Comparison of ENCODE assay signal across 7 cellular contexts in the genomic region with DNA sequence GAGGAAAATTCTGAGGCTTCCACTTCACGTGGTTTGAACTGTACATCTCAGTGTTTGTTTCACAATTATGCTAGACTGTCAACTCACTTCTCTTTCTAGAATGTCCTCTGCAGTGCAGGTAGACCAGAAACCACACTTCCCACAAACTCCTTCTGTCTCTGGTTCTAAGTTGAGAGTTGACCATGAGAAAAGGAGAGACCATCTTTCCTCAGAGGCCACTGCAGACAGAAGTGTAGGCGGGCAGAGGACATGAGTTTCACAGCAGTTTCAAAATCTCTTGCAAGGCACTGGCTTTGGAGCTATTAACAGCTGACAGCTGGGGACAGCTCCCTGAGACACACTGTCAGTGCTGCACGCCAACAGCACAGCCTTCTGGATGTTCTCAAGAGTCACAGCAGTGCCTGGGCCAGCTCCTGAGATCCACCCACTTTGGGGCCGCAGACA. TPM values are rescaled to one million over a fixed set of nuclear protein-coding genes. Genes with fewer than 3 reads are reported as not detected.
DNase-seq lines count a peak whose midpoint lies in the region; ATAC-seq, FAIRE-seq and TF ChIP-seq lines count a peak whose summit lies in the region.

No MANE protein-coding gene starts in this region.

- no peak for TF ChIP-seq CTCF in pancreas (IDR thresholded peaks at IDR 0.05)

- H3K27ac ChIP-seq in pancreas = no peak overlapping the region

- 91 to 92% methylated on average over 4 of the region's 4 CpGs for WGBS in pancreas, 2 donors

- no peaks in the 10 kb centered on the region for H3K27me3 Mint-ChIP-seq in activated naive CD8-positive, alpha-beta T cell treated with anti-CD3 and anti-CD28 coated beads, Interleukin-2, amount 50 U/mL, for 24 hours

- ATAC-seq in GM19324 (IDR thresholded peaks at IDR 0.05; ENCODE audit: low FRiP score, unreplicated experiment) (peak; percentile 82), HG03060 (IDR thresholded peaks at IDR 0.05; ENCODE audit: low read depth, unreplicated experiment) (peak; percentile 94), pancreas (peak in 3 of 4 donors; percentile 22 to 59 (median 25)), left lobe of liver (no peak)
- ATAC-seq in activated naive CD8-positive, alpha-beta T cell treated with anti-CD3 and anti-CD28 coated beads, Interleukin-2, amount 50 U/mL, for 24 hours = peak; percentile 57

- peaks cover 5% of the 10 kb centered on the region for H3K4me1 Mint-ChIP-seq in activated naive CD8-positive, alpha-beta T cell treated with anti-CD3 and anti-CD28 coated beads, Interleukin-2, amount 50 U/mL, for 24 hours

- no peak overlapping the region for H3K27ac Mint-ChIP-seq in activated naive CD8-positive, alpha-beta T cell treated with anti-CD3 and anti-CD28 coated beads, Interleukin-2, amount 50 U/mL, for 24 hours

- H3K9me3 Mint-ChIP-seq in activated naive CD8-positive, alpha-beta T cell treated with anti-CD3 and anti-CD28 coated beads, Interleukin-2, amount 50 U/mL, for 24 hours = no peaks in the 10 kb centered on the region

- H3K36me3 ChIP-seq in pancreas = peaks cover 0 to 9% (median 5%) of the 10 kb centered on the region in 3 donors

- peaks cover 27% of the 10 kb centered on the region for H3K36me3 Mint-ChIP-seq in activated naive CD8-positive, alpha-beta T cell treated with anti-CD3 and anti-CD28 coated beads, Interleukin-2, amount 50 U/mL, for 24 hours (ENCODE audit: low read depth)

- DNase-seq in activated naive CD8-positive, alpha-beta T cell treated with anti-CD3 and anti-CD28 coated beads, Interleukin-2, amount 50 U/mL, for 24 hours = no peak
- peak in 1 of 6 donors; percentile 13 for DNase-seq in pancreas
- no peak for DNase-seq in DMS79 (lab: John Stamatoyannopoulos, UW)
- no peak for DNase-seq in middle frontal gyrus (ENCODE audit: extremely low spot score, low spot score)
- no peak for DNase-seq in left lobe of liver (ENCODE audit: low spot score)

- no peaks in the 10 kb centered on the region for H3K4me1 ChIP-seq in pancreas

- H3K4me3 Mint-ChIP-seq in activated naive CD8-positive, alpha-beta T cell treated with anti-CD3 and anti-CD28 coated beads, Interleukin-2, amount 50 U/mL, for 24 hours = no peak overlapping the region

- FAIRE-seq in pancreas (lab: Jason Lieb, UNC) = no peak

- intact Hi-C loops in pancreas (cut with DNase I) = no loop called here

- H3K9me3 ChIP-seq in pancreas = no peaks in the 10 kb centered on the region

- no peak overlapping the region for H3K4me3 ChIP-seq in pancreas

- H3K27me3 ChIP-seq in pancreas = no peaks in the 10 kb centered on the region

RNA-seq across cellular contexts. Expression of gene MOXD1, which starts 55.4 kb away (rescaled TPM):
- total RNA-seq in pancreas (10 to 100 TPM in 1 of 6 donors, 1 to 10 TPM in 1, under 1 TPM in 4; 0.32 to 13.9 (median 0.78) TPM), left lobe of liver (0.28 TPM)
- polyA plus RNA-seq in pancreas = under 1 TPM; 0.30 to 0.52 TPM

RNA-seq across cellular contexts. Expression of gene STX7, which starts 56.2 kb away (rescaled TPM):
- total RNA-seq in pancreas = 10 to 100 TPM; 12.2 to 33.0 (median 15.7) TPM
- polyA plus RNA-seq in pancreas = 1 to 10 TPM; 5.1 to 7.8 TPM
- total RNA-seq in left lobe of liver = 13.5 TPM
